ENCODE assay signal across 1 cellular context in the genomic region with DNA sequence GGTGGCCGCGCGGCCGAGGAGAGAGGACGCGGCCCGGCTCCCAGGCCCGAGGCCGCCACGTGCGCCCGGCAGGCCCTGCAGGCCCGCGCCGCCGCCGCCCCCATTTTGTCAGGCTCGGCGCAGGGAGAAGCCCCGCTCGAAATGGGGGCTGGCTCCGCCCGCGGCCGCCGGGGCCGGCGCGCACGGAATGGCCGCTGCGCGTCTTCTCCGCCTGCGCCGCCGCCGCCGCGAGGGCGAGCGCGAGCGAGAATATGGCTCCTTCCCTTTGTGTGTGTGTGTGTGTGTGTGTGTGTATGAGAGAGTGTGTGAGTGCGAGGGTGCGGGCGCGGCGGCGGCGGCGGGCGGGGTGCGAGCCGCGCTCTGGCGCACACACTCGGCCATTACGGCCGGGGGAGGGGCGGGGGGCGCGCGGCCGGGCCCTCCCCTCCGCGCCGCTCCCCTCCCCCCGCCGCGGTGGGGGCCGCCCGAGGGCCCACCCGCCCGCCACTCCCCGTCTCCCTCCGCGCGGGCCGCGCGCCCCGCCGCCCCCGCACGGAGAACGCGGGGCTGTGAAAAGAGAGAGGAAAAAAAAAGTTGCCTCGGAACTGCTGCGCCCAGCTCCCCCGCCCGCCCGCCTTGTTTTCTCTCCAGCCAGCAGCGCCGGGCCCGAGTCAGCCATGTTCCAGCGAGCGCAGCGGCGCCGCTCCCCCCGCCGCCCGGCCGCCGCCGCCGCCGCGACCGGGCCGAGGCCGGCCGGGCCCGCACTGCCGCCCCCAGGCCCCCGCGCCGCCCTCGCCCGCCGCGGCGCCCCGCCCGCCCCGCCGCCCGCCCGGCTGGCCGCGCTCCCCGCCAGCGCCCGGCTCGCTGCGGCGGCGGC.
A peak's percentile ranks its signal among the peaks of the same experiment; 100 is the strongest.
TF ChIP-seq lines count a peak whose summit lies in the region.

No MANE protein-coding gene starts in this region.

TF ChIP-seq in HEK293, 187 proteins besides CTCF, POLR2A, EP300 and RAD21 (continued from another document):
- TF ChIP-seq ZBTB26 (tag by site-specific recombination; optimal IDR thresholded peaks at IDR 0.05) (peak; percentile 20), ZNF514 (tag by site-specific recombination; IDR thresholded peaks at IDR 0.05) (no peak), ZNF561 (tag by site-specific recombination; IDR thresholded peaks at IDR 0.05; ENCODE audit: borderline replicate concordance) (peak; percentile 89; the same call in 1 of the 2 replicates), ZNF677 (tag by site-specific recombination; IDR thresholded peaks at IDR 0.05) (0 out of 2 replicates have a peak, but pooled peaks have one; percentile 30), ZBTB8A (tag by site-specific recombination; IDR thresholded peaks at IDR 0.05) (peak; percentile 62), ZSCAN30 (tag by site-specific recombination; IDR thresholded peaks at IDR 0.05) (peak; percentile 53; the same call in 1 of the 2 replicates), ZSCAN5A (tag by site-specific recombination; IDR thresholded peaks at IDR 0.05) (no peak), YY2 (tag by site-specific recombination; IDR thresholded peaks at IDR 0.05) (peak; percentile 58; the same call in 1 of the 2 replicates)
- TF ChIP-seq, protein P1, sequence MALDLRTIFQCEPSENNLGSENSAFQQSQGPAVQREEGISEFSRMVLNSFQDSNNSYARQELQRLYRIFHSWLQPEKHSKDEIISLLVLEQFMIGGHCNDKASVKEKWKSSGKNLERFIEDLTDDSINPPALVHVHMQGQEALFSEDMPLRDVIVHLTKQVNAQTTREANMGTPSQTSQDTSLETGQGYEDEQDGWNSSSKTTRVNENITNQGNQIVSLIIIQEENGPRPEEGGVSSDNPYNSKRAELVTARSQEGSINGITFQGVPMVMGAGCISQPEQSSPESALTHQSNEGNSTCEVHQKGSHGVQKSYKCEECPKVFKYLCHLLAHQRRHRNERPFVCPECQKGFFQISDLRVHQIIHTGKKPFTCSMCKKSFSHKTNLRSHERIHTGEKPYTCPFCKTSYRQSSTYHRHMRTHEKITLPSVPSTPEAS (tag by site-specific recombination; IDR thresholded peaks at IDR 0.05), result peak; percentile 61
TF ChIP-seq in HEK293: peak in this region for 18.
